In genomic region chr4:40201898-40202297, GRCh38 we compare ENCODE assay signal across 1 cellular context.
TF ChIP-seq lines count a peak whose summit lies in the region.

No MANE protein-coding gene starts in this region.

TF ChIP-seq in K562, 482 proteins besides CTCF, POLR2A, EP300 and RAD21:
- TF ChIP-seq NCOA1 (IDR thresholded peaks at IDR 0.05; ENCODE audit: low read depth) (no peak), CHD7 (IDR thresholded peaks at IDR 0.05; ENCODE audit: low read depth, low read length) (no peak), ZBTB11 (CRISPR knock-in tag; IDR thresholded peaks at IDR 0.05) (0 out of 6 replicates have a peak, but pooled peaks of 1 of the 3 experiments have one; percentile 5), KLF13 (tag; IDR thresholded peaks at IDR 0.05; ENCODE audit: borderline replicate concordance, low read depth) (no peak), SMARCA5 (IDR thresholded peaks at IDR 0.05) (peak; percentile 77), ATF3 (IDR thresholded peaks at IDR 0.05) (no peak), ATF3 (CRISPR knock-in tag; conservative IDR thresholded peaks at IDR 0.05) (no peak), HBP1 (CRISPR knock-in tag; IDR thresholded peaks at IDR 0.05) (no peak), TCF7 (IDR thresholded peaks at IDR 0.05; ENCODE audit: borderline replicate concordance) (no peak), ZNF121 (CRISPR knock-in tag; conservative IDR thresholded peaks at IDR 0.05) (no peak), SMAD4 (CRISPR knock-in tag; conservative IDR thresholded peaks at IDR 0.05) (peak; percentile 31; the same call in 1 of the 2 replicates), ZNF668 (CRISPR knock-in tag; IDR thresholded peaks at IDR 0.05) (no peak), CEBPB (tag; IDR thresholded peaks at IDR 0.05) (no peak), ZBTB12 (CRISPR knock-in tag; IDR thresholded peaks at IDR 0.05) (no peak), BCOR (IDR thresholded peaks at IDR 0.05) (peak; percentile 77), ZSCAN32 (CRISPR knock-in tag; IDR thresholded peaks at IDR 0.05) (no peak), KDM1A (IDR thresholded peaks at IDR 0.05) (0 out of 4 replicates have a peak, but pooled peaks of 1 of the 2 experiments have one; percentile 34), CREBBP (IDR thresholded peaks at IDR 0.05; ENCODE audit: low read depth, low read length) (no peak), MBD2 (IDR thresholded peaks at IDR 0.05; ENCODE audit: borderline replicate concordance, low read depth) (no peak), KAT2B (IDR thresholded peaks at IDR 0.05; ENCODE audit: low read depth, low read length) (no peak), CHD2 (IDR thresholded peaks at IDR 0.05; ENCODE audit: low read depth, low read length) (no peak), KLF16 (IDR thresholded peaks at IDR 0.05) (no peak), DMBX1 (CRISPR knock-in tag; IDR thresholded peaks at IDR 0.05; ENCODE audit: borderline replicate concordance) (peak; percentile 22; the same call in 1 of the 2 replicates), ZNF395 (CRISPR knock-in tag; IDR thresholded peaks at IDR 0.05) (0 out of 2 replicates have a peak, but pooled peaks have one; percentile 28), ZNF274 (IDR thresholded peaks at IDR 0.05; ENCODE audit: borderline replicate concordance, low read depth, low read length) (no peak), E2F8 (IDR thresholded peaks at IDR 0.05; ENCODE audit: low read depth, partially characterized antibody) (no peak), ZNF280A (IDR thresholded peaks at IDR 0.05; ENCODE audit: low read depth, partially characterized antibody) (no peak), KDM2B (CRISPR knock-in tag; IDR thresholded peaks at IDR 0.05) (no peak), POLR3A (IDR thresholded peaks at IDR 0.05; ENCODE audit: borderline replicate concordance, extremely low read depth, insufficient read depth, insufficient read length) (no peak)
